Comparison of ENCODE assay signal across 8 cellular contexts in the genomic region with DNA sequence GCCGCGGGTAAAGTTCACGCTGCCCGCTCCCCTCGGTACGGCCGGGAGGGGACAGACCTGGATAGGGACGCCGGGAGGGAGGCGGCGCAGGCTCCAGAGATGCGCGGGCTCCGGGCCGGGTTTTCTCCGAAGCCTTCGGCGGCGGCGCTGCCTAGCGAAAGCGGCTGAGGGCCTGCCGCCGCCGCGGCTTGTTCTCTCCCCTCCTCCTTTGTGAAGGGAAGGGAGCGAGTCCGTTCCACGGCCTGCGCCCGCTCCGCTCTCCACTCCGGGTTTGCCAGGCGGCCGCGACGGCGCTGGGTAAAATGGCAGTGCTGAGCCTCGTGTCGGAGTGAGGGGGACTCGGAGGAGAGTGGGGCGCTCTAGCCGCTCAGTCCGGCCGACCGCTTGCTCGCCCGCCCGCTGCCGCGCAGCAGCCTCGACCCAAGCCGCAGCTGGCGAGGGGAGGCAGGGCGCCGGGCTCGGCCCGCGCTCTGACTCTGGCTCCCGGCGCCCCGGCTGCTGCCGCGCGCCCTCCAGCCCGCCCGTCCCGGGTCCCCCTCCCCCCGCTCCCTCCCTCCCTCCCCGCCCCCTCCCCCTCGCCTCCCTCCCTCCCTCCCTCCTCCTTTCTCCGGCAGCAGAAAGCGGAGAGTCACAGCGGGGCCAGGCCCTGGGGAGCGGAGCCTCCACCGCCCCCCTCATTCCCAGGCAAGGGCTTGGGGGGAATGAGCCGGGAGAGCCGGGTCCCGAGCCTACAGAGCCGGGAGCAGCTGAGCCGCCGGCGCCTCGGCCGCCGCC. TPM values are rescaled to one million over a fixed set of nuclear protein-coding genes. Genes with fewer than 3 reads are reported as not detected.
A peak's percentile ranks its signal among the peaks of the same experiment; 100 is the strongest.
DNase-seq lines count a peak whose midpoint lies in the region; ATAC-seq and TF ChIP-seq lines count a peak whose summit lies in the region.

A gene (plus strand): TSS at position 599 of the 774 bp plus-strand sequence. CDS start 389 bp downstream, outside the sequence.

- intact Hi-C loops in spleen (cut with DNase I; ENCODE audit: low total_unique reads): loop anchor here (5.0 to 10.0 kb wide), 2 partner anchors 49 to 92 kb away; a partner anchor contains a TSS

- H3K27ac Mint-ChIP-seq in central memory CD8-positive, alpha-beta T cell (ENCODE audit: low read depth): peak within 1 kb of the TSS; percentile 94

- H3K4me3 ChIP-seq in spleen: peak within 1 kb of the TSS; percentile 80 to 95 (median 88)

- H3K9me3 Mint-ChIP-seq in central memory CD8-positive, alpha-beta T cell: no peaks in the 10 kb centered on the region

- H3K36me3 Mint-ChIP-seq in central memory CD8-positive, alpha-beta T cell (ENCODE audit: insufficient read depth): peaks cover 21% of the 10 kb centered on the region

- H3K4me1 ChIP-seq in spleen: peaks cover 40 to 76% (median 72%) of the 10 kb centered on the region in 6 donors

- H3K36me3 ChIP-seq in spleen: no peaks in the 10 kb centered on the region

- 0 to 1% (median 0%) methylated on average over 27 to 84 of the region's 86 CpGs for WGBS in spleen, 5 donors

- peak in 6 of 11 experiments; percentile 4 to 36 (median 16) for TF ChIP-seq CTCF in spleen (IDR thresholded peaks at IDR 0.05 in 8 of 11, conservative IDR thresholded peaks at IDR 0.05 in 3 of 11)

- no peaks in the 10 kb centered on the region for H3K9me3 ChIP-seq in spleen

- TF ChIP-seq POLR2A in spleen (IDR thresholded peaks at IDR 0.05): peak in 2 of 3 donors; percentile 60 to 91

- H3K27ac ChIP-seq in spleen: peak within 1 kb of the TSS; percentile 92 to 99 (median 98)

- peaks cover 0 to 3% (median 0%) of the 10 kb centered on the region in 7 donors for H3K27me3 ChIP-seq in spleen (replicated peaks in 1 of 7)

- no peak within 1 kb of the TSS for H3K4me3 Mint-ChIP-seq in central memory CD8-positive, alpha-beta T cell

- peak; percentile 42 for ATAC-seq in GM19025 (IDR thresholded peaks at IDR 0.05; ENCODE audit: low read depth, unreplicated experiment)
- peak; percentile 33 for ATAC-seq in HG03378 (IDR thresholded peaks at IDR 0.05; ENCODE audit: unreplicated experiment)
- ATAC-seq in central memory CD8-positive, alpha-beta T cell (replicated peaks; ENCODE audit: extremely low read depth, poor library complexity, severe bottlenecking): peak; percentile 45

- peaks cover 32% of the 10 kb centered on the region for H3K4me1 Mint-ChIP-seq in central memory CD8-positive, alpha-beta T cell

- DNase-seq in AG08396 (ENCODE audit: low spot score) (peak; percentile 90), NCI-H510A (lab: John Stamatoyannopoulos, UW) (peak; percentile 90), iris pigment epithelial cell (ENCODE audit: low read depth) (peak; percentile 99), spleen (peak; percentile 99)
- DNase-seq in activated CD4-positive, CD25-positive, alpha-beta regulatory T cell treated with anti-CD3 and anti-CD28 coated beads, Interleukin-2, amount 50 U/mL, for 72 hours: peak; percentile 88
- DNase-seq in central memory CD8-positive, alpha-beta T cell (ENCODE audit: low spot score in 2 of 2): peak; percentile 95 to 97

- H3K27me3 Mint-ChIP-seq in central memory CD8-positive, alpha-beta T cell: no peaks in the 10 kb centered on the region

RNA-seq across cellular contexts. Expression of the gene that starts here (rescaled TPM):
- total RNA-seq in spleen: 100 to 1,000 TPM in 3 of 7 donors, 10 to 100 TPM in 4; 86.0 to 121 (median 97.4) TPM
- 10 to 100 TPM in 2 of 3 donors, 1 to 10 TPM in 1; 9.8 to 24.2 (median 14.6) TPM for polyA plus RNA-seq in spleen

Comparison
In these comparisons a context has a peak if more than half of its experiments do, and no peak if none do; other contexts are left out.
1. Peak in every context shown above with its lines: DNase-seq, ATAC-seq, H3K4me3 ChIP-seq and H3K27ac ChIP-seq.